Comparison of ENCODE assay signal across 13 cellular contexts in the genomic region with DNA sequence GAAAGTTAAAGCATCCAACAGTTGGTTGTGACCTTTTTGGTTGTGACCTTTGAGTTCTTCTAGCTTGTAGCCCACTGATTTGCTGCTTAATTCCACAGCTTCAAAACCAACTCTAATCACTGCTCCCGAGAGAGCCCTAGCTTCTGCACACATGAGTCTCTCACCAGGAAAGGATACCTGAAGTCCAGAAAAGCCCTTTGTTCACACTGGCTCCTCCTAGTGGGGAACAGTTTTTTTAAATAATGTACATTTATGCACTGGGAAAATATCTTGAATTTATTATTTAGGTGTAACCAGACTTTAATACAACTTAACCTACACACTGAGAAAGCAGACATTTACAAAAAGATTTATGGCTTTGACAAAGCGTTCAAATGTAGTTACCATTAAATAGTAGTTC.
A peak's percentile ranks its signal among the peaks of the same experiment; 100 is the strongest.
DNase-seq lines count a peak whose midpoint lies in the region; ATAC-seq, FAIRE-seq and TF ChIP-seq lines count a peak whose summit lies in the region.
"Had no signal": no experiment of that assay in that cellular context is flagged by ENCODE, and none has a peak within 500 bp of the region (broad histone marks: within the 10 kb centered on the region; RNA-seq: fewer than 3 reads in every experiment).

No MANE protein-coding gene starts in this region.

- H3K4me3 ChIP-seq in SU-DHL-6 (ENCODE audit: insufficient read depth, low read length, poor library complexity, severe bottlenecking) (no peak overlapping the region), keratinocyte (ENCODE audit: control insufficient read depth in 2 of 3, extremely low read depth in 1 of 3, insufficient read depth in 2 of 3, low read depth in 1 of 3, low read length in 3 of 3) (no peak overlapping the region), uterus (no peak overlapping the region)
- H3K4me3 ChIP-seq: lower lobe of right lung had no signal

- H3K27me3 Mint-ChIP-seq in HFFc6 (ENCODE audit: insufficient read depth), result no peaks in the 10 kb centered on the region; the same call in 1 of the 2 replicates

- DNase-seq in HFFc6 (no peak), keratinocyte (ENCODE audit: low read depth, low spot score) (no peak), uterus (no peak), HCEC 1CT (no peak), islet precursor cell (no peak)
- DNase-seq: activated CD4-positive, alpha-beta T cell treated with anti-CD3 and anti-CD28 coated beads, Interleukin-2, amount 50 U/mL, for 48 hours; activated naive CD8-positive, alpha-beta T cell treated with anti-CD3 and anti-CD28 coated beads, Interleukin-2, amount 50 U/mL, for 24 hours; lower lobe of right lung; MV-4-11 had no signal

- H3K27ac ChIP-seq in C4-2B, result no peak overlapping the region
- no peak overlapping the region for H3K27ac ChIP-seq in SU-DHL-6 (ENCODE audit: low read depth, low read length)
- no peak overlapping the region for H3K27ac ChIP-seq in keratinocyte (ENCODE audit: control insufficient read depth, insufficient read depth, low read length)
- H3K27ac ChIP-seq in uterus, result no peak overlapping the region
- H3K27ac ChIP-seq: epithelial cell of prostate, lower lobe of right lung had no signal

- intact Hi-C loops in uterus (cut with DNase I; ENCODE audit: low total_unique reads), result no loop called here

- H3K4me1 ChIP-seq in keratinocyte (ENCODE audit: control insufficient read depth, extremely low read depth, insufficient read depth, low read length) (peaks cover 7% of the 10 kb centered on the region), uterus (no peaks in the 10 kb centered on the region)
- H3K4me1 ChIP-seq: lower lobe of right lung had no signal

- no peaks in the 10 kb centered on the region for H3F3A ChIP-seq in SU-DHL-6 (ENCODE audit: insufficient read depth)

- no peak overlapping the region for H3K9ac ChIP-seq in SU-DHL-6 (ENCODE audit: low read length)
- no peak overlapping the region for H3K9ac ChIP-seq in keratinocyte (ENCODE audit: control insufficient read depth, extremely low read depth, insufficient read depth, low read length)

- no peaks in the 10 kb centered on the region for H3K79me2 ChIP-seq in SU-DHL-6 (ENCODE audit: insufficient read depth, low read length)
- no peaks in the 10 kb centered on the region for H3K79me2 ChIP-seq in keratinocyte (ENCODE audit: control insufficient read depth, insufficient read depth, low read length)

- peak; percentile 82 for TF ChIP-seq CTCF in C4-2B (conservative IDR thresholded peaks at IDR 0.05)
- TF ChIP-seq CTCF in HFFc6 (IDR thresholded peaks at IDR 0.05), result peak; percentile 44
- TF ChIP-seq CTCF in SU-DHL-6 (IDR thresholded peaks at IDR 0.05; ENCODE audit: insufficient read depth, low read length, poor library complexity, severe bottlenecking), result peak; percentile 23
- TF ChIP-seq CTCF in keratinocyte (optimal IDR thresholded peaks at IDR 0.05 in 1 of 3, IDR thresholded peaks at IDR 0.05 in 1 of 3, conservative IDR thresholded peaks at IDR 0.05 in 1 of 3; ENCODE audit: extremely low read depth in 1 of 3, insufficient read depth in 2 of 3, low read length in 3 of 3), result peak; percentile 38 to 45 (median 38)
- TF ChIP-seq CTCF in uterus (IDR thresholded peaks at IDR 0.05), result no peak

- TF ChIP-seq POLR2A in uterus (IDR thresholded peaks at IDR 0.05), result no peak

- no peak overlapping the region for H3K4me2 ChIP-seq in SU-DHL-6 (ENCODE audit: low read depth, low read length, poor library complexity, severe bottlenecking)
- no peak overlapping the region for H3K4me2 ChIP-seq in keratinocyte (ENCODE audit: control insufficient read depth, extremely low read depth, insufficient read depth, low read depth, low read length)

- peak; percentile 69 for FAIRE-seq in keratinocyte (lab: Jason Lieb, UNC)

- H3K36me3 ChIP-seq in SU-DHL-6 (ENCODE audit: low read length) (no peaks in the 10 kb centered on the region), keratinocyte (ENCODE audit: control insufficient read depth in 2 of 2, extremely low read depth in 1 of 2, insufficient read depth in 2 of 2, low read length in 2 of 2) (no peaks in the 10 kb centered on the region), uterus (no peaks in the 10 kb centered on the region)
- H3K36me3 ChIP-seq: lower lobe of right lung had no signal

- H3K4me1 Mint-ChIP-seq in HFFc6 (ENCODE audit: low read depth), result no peaks in the 10 kb centered on the region
- H3K4me1 Mint-ChIP-seq: activated naive CD8-positive, alpha-beta T cell treated with anti-CD3 and anti-CD28 coated beads, Interleukin-2, amount 50 U/mL, for 24 hours had no signal

- no peak overlapping the region for H3K4me3 Mint-ChIP-seq in HFFc6
- H3K4me3 Mint-ChIP-seq: activated naive CD8-positive, alpha-beta T cell treated with anti-CD3 and anti-CD28 coated beads, Interleukin-2, amount 50 U/mL, for 24 hours had no signal

- H3K27me3 ChIP-seq in SU-DHL-6 (ENCODE audit: low read length), result no peaks in the 10 kb centered on the region
- H3K27me3 ChIP-seq in keratinocyte (ENCODE audit: control insufficient read depth, extremely low read depth, insufficient read depth, low read length), result no peaks in the 10 kb centered on the region
- no peaks in the 10 kb centered on the region for H3K27me3 ChIP-seq in uterus

- no peak overlapping the region for H3K27ac Mint-ChIP-seq in HFFc6
- H3K27ac Mint-ChIP-seq: activated naive CD8-positive, alpha-beta T cell treated with anti-CD3 and anti-CD28 coated beads, Interleukin-2, amount 50 U/mL, for 24 hours had no signal

- no peaks in the 10 kb centered on the region for H3K36me3 Mint-ChIP-seq in HFFc6 (ENCODE audit: low read depth)

- H3K9me3 Mint-ChIP-seq in HFFc6, result no peaks in the 10 kb centered on the region
- H3K9me3 Mint-ChIP-seq: activated naive CD8-positive, alpha-beta T cell treated with anti-CD3 and anti-CD28 coated beads, Interleukin-2, amount 50 U/mL, for 24 hours had no signal

- no peak overlapping the region for H2AFZ ChIP-seq in SU-DHL-6 (ENCODE audit: low read depth, low read length, severe bottlenecking)
- no peak overlapping the region for H2AFZ ChIP-seq in keratinocyte (ENCODE audit: control insufficient read depth, low read length)

- dilution Hi-C loops in keratinocyte (cut with MboI; ENCODE audit: extremely low pct_ligation_motif_present, low sequenced_read_pairs), result no loop called here

- no peak for ATAC-seq in HG02610 (IDR thresholded peaks at IDR 0.05; ENCODE audit: unreplicated experiment)
- ATAC-seq: activated naive CD8-positive, alpha-beta T cell treated with anti-CD3 and anti-CD28 coated beads, Interleukin-2, amount 50 U/mL, for 24 hours; lower lobe of right lung had no signal

- H4K20me1 ChIP-seq in SU-DHL-6 (ENCODE audit: low read depth, low read length) (no peaks in the 10 kb centered on the region), keratinocyte (ENCODE audit: control insufficient read depth, extremely low read depth, insufficient read depth, low read length) (no peaks in the 10 kb centered on the region)

- no peaks in the 10 kb centered on the region for H3K9me2 ChIP-seq in SU-DHL-6 (replicated peaks; ENCODE audit: insufficient read depth, low read length)

- H3K9me3 ChIP-seq in SU-DHL-6 (ENCODE audit: insufficient read depth, low read length) (no peaks in the 10 kb centered on the region), keratinocyte (ENCODE audit: control insufficient read depth, low read depth, low read length) (no peaks in the 10 kb centered on the region), uterus (no peaks in the 10 kb centered on the region)
- H3K9me3 ChIP-seq: lower lobe of right lung had no signal

- H3K9me1 ChIP-seq in keratinocyte (ENCODE audit: control insufficient read depth, extremely low read depth, insufficient read depth, low read length), result no peaks in the 10 kb centered on the region

Comparison
In these comparisons a context has a peak if more than half of its experiments do, and no peak if none do; other contexts are left out.
1. CTCF ChIP-seq: peak in C4-2B (single experiment), HFFc6 (single experiment), SU-DHL-6 (single experiment) and keratinocyte (3 of 3); none in uterus (0 of 4).